ENCODE assay signal across 19 cellular contexts in the genomic region with DNA sequence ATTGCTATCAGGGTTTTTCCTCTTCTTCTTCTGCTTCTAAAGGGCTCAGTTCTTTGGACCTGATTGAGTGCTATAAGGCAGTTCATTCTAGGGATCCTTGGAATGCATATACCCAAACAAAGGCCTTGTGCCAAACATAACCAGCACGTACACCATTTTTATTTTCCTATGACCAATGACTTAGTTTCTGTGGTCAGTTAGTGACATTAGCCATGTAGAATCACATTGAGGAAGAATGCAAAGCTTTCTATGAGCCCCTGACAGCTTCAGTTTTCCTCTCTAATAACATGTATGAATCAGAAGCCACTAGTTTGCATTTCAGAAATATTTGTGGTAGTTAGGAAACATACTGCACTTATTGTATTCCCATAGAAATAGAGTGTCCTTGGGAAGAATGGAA.
A peak's percentile ranks its signal among the peaks of the same experiment; 100 is the strongest.
DNase-seq lines count a peak whose midpoint lies in the region; ATAC-seq, FAIRE-seq and TF ChIP-seq lines count a peak whose summit lies in the region.
"Had no signal": no experiment of that assay in that cellular context is flagged by ENCODE, and none has a peak within 500 bp of the region (broad histone marks: within the 10 kb centered on the region; RNA-seq: fewer than 3 reads in every experiment).

No MANE protein-coding gene starts in this region.

- no peaks in the 10 kb centered on the region for H3K36me3 ChIP-seq in IMR-90 (ENCODE audit: control insufficient read depth, insufficient read depth, low read length)
- H3K36me3 ChIP-seq in bronchial epithelial cell (ENCODE audit: control insufficient read depth, insufficient read depth, low read length), result no peaks in the 10 kb centered on the region
- peaks cover 0 to 4% of the 10 kb centered on the region in 2 experiments for H3K36me3 ChIP-seq in mesenchymal stem cell (ENCODE audit: control insufficient read depth in 1 of 2, insufficient read depth in 2 of 2, low read depth in 1 of 2, low read length in 2 of 2)
- no peaks in the 10 kb centered on the region for H3K36me3 ChIP-seq in HepG2 (replicated peaks in 1 of 2; ENCODE audit: control insufficient read depth in 1 of 2, insufficient read depth in 2 of 2, low read length in 2 of 2)
- H3K36me3 ChIP-seq: BE2C, tibial nerve had no signal

- intact Hi-C loops in IMR-90 (cut with micrococcal nuclease) (no loop called here), Right ventricle myocardium inferior (cut with DNase I) (no loop called here), HepG2 (cut with micrococcal nuclease; ENCODE audit: unreplicated experiment) (no loop called here)

- H3K18ac ChIP-seq in IMR-90 (ENCODE audit: low read depth, low read length), result no peak overlapping the region
- no peak overlapping the region for H3K18ac ChIP-seq in mesenchymal stem cell (ENCODE audit: low read depth in 1 of 2, low read length in 2 of 2)

- H2BK120ac ChIP-seq in IMR-90 (ENCODE audit: low read depth, low read length) (no peak overlapping the region), mesenchymal stem cell (ENCODE audit: low read depth, low read length) (no peak overlapping the region)

- H4K5ac ChIP-seq in IMR-90 (ENCODE audit: low read depth, low read length), result no peak overlapping the region

- no peak for TF ChIP-seq EP300 in HepG2 (IDR thresholded peaks at IDR 0.05; ENCODE audit: low read depth in 2 of 2, low read length in 2 of 2)
- no peak for TF ChIP-seq EP300 in HepG2 (CRISPR knock-in tag; IDR thresholded peaks at IDR 0.05; ENCODE audit: borderline replicate concordance)

- H3K4ac ChIP-seq in IMR-90 (ENCODE audit: low read depth, low read length), result no peak overlapping the region
- no peak overlapping the region for H3K4ac ChIP-seq in mesenchymal stem cell (ENCODE audit: low read depth in 1 of 2, low read length in 2 of 2)

- H3K4me1 ChIP-seq in IMR-90 (ENCODE audit: control insufficient read depth, insufficient read depth, low read length), result peaks cover 4% of the 10 kb centered on the region
- peaks cover 2% of the 10 kb centered on the region for H3K4me1 ChIP-seq in mesenchymal stem cell (ENCODE audit: control insufficient read depth, insufficient read depth, low read depth, low read length)
- H3K4me1 ChIP-seq in HepG2 (ENCODE audit: insufficient read depth, low read length), result peaks cover 9% of the 10 kb centered on the region
- H3K4me1 ChIP-seq: BE2C, parathyroid adenoma, tibial nerve had no signal

- H3K23ac ChIP-seq in IMR-90 (ENCODE audit: low read depth, low read length), result no peak overlapping the region
- H3K23ac ChIP-seq in mesenchymal stem cell (ENCODE audit: low read length in 2 of 2), result no peak overlapping the region

- ATAC-seq in IMR-90 (ENCODE audit: low read depth) (peak; percentile 95), Right ventricle myocardium inferior (no peak), HepG2 (no peak), HG03520 (IDR thresholded peaks at IDR 0.05; ENCODE audit: unreplicated experiment) (no peak)

- H4K20me1 ChIP-seq in IMR-90 (ENCODE audit: insufficient read depth, low read length), result no peaks in the 10 kb centered on the region; the same call in 1 of the 2 replicates
- H4K20me1 ChIP-seq in HepG2 (ENCODE audit: insufficient read depth, low read length), result no peaks in the 10 kb centered on the region

- H4K8ac ChIP-seq in IMR-90 (ENCODE audit: low read depth in 2 of 2, low read length in 2 of 2), result no peak overlapping the region
- H4K8ac ChIP-seq in mesenchymal stem cell (ENCODE audit: low read length), result no peak overlapping the region

- no peak overlapping the region for H2BK12ac ChIP-seq in mesenchymal stem cell (ENCODE audit: low read length in 2 of 2)

- dilution Hi-C loops in IMR-90 (cut with HindIII; ENCODE audit: low sequenced_read_pairs, unreplicated experiment), result no loop called here

- DNase-seq in AG09319 (ENCODE audit: extremely low read depth, low read depth) (peak; percentile 63), IMR-90 (peak; percentile 84), bronchial epithelial cell (ENCODE audit: low read depth) (peak; percentile 38), mesenchymal stem cell (peak; percentile 88), Right ventricle myocardium inferior (ENCODE audit: missing footprints) (no peak), NCI-H2196 (lab: John Stamatoyannopoulos, UW; ENCODE audit: unreplicated experiment) (no peak), HepG2 (ENCODE audit: low spot score) (no peak)
- DNase-seq: activated naive CD4-positive, alpha-beta T cell; BE2C; KBM-7; midbrain; NCI-H1694 treated with DMSO at 0.1 percent for 48 hours; NCI-H774; SHP77 treated with DMSO at 0.1 percent for 48 hours had no signal

- H4K91ac ChIP-seq in IMR-90 (ENCODE audit: insufficient read depth, low read depth, low read length) (no peak overlapping the region), mesenchymal stem cell (ENCODE audit: low read length) (no peak overlapping the region)

- H3K79me1 ChIP-seq in IMR-90 (ENCODE audit: low read depth in 1 of 2, low read length in 2 of 2), result no peaks in the 10 kb centered on the region
- H3K79me1 ChIP-seq in mesenchymal stem cell (replicated peaks; ENCODE audit: low read length, poor library complexity, severe bottlenecking), result peaks cover 4% of the 10 kb centered on the region

- no peak overlapping the region for H2AFZ ChIP-seq in IMR-90 (replicated peaks; ENCODE audit: low read length, poor library complexity)
- H2AFZ ChIP-seq in mesenchymal stem cell (ENCODE audit: low read depth, low read length), result no peak overlapping the region
- no peak overlapping the region for H2AFZ ChIP-seq in HepG2 (ENCODE audit: low read length)
- H2AFZ ChIP-seq: parathyroid adenoma had no signal

- H3K27me3 ChIP-seq in IMR-90 (ENCODE audit: control insufficient read depth, insufficient read depth, low read length) (peaks cover 41% of the 10 kb centered on the region), bronchial epithelial cell (ENCODE audit: control insufficient read depth, insufficient read depth, low read length) (no peaks in the 10 kb centered on the region), mesenchymal stem cell (ENCODE audit: control insufficient read depth in 1 of 2, insufficient read depth in 1 of 2, low read length in 2 of 2) (no peaks in the 10 kb centered on the region), HepG2 (ENCODE audit: control insufficient read depth in 1 of 2, insufficient read depth in 2 of 2, low read length in 2 of 2) (no peaks in the 10 kb centered on the region)
- H3K27me3 ChIP-seq: BE2C, tibial nerve had no signal

- H3K9me3 ChIP-seq in IMR-90 (ENCODE audit: control insufficient read depth, insufficient read depth, low read length), result peaks cover 2% of the 10 kb centered on the region; the same call in 1 of the 2 replicates
- no peaks in the 10 kb centered on the region for H3K9me3 ChIP-seq in mesenchymal stem cell (ENCODE audit: control insufficient read depth, low read length)
- H3K9me3 ChIP-seq in HepG2 (ENCODE audit: low read length), result no peaks in the 10 kb centered on the region
- H3K9me3 ChIP-seq: BE2C, tibial nerve had no signal

- H3K9ac ChIP-seq in IMR-90 (ENCODE audit: low read depth, low read length) (no peak overlapping the region), mesenchymal stem cell (ENCODE audit: low read length) (no peak overlapping the region), HepG2 (ENCODE audit: insufficient read depth, low read depth, low read length) (no peak overlapping the region)
- H3K9ac ChIP-seq: parathyroid adenoma had no signal

- TF ChIP-seq CTCF in AG09319 (IDR thresholded peaks at IDR 0.05; ENCODE audit: low read depth, low read length) (no peak), IMR-90 (conservative IDR thresholded peaks at IDR 0.05; ENCODE audit: low read depth, low read length) (no peak), bronchial epithelial cell (IDR thresholded peaks at IDR 0.05; ENCODE audit: insufficient read depth, low read length, severe bottlenecking) (no peak), HepG2 (CRISPR knock-in tag; IDR thresholded peaks at IDR 0.05) (no peak)

- FAIRE-seq in bronchial epithelial cell (lab: Jason Lieb, UNC) (no peak), HepG2 (lab: Jason Lieb, UNC) (no peak)
- FAIRE-seq: GM12891, TTC549 had no signal

- H2BK5ac ChIP-seq in IMR-90 (ENCODE audit: low read depth, low read length, poor library complexity, severe bottlenecking) (no peak overlapping the region), mesenchymal stem cell (ENCODE audit: low read depth, low read length, poor library complexity, severe bottlenecking) (no peak overlapping the region)

- H3K27ac ChIP-seq in IMR-90 (ENCODE audit: insufficient read depth, low read length), result no peak overlapping the region
- peak overlapping the region; percentile 43 for H3K27ac ChIP-seq in mesenchymal stem cell (ENCODE audit: low read length, poor library complexity, severe bottlenecking)
- H3K27ac ChIP-seq in HepG2 (ENCODE audit: extremely low read length, insufficient read depth, low read length), result no peak overlapping the region
- H3K27ac ChIP-seq: parathyroid adenoma, tibial nerve had no signal

- TF ChIP-seq RAD21 in IMR-90 (IDR thresholded peaks at IDR 0.05; ENCODE audit: low read length) (no peak), HepG2 (CRISPR knock-in tag; IDR thresholded peaks at IDR 0.05) (no peak)

- CTCF ChIA-PET in IMR-90 (lab: Yijun Ruan, JAX) (interaction anchor here (0.7 to 1.3 kb wide), 2 partner anchors 166 to 519 kb away, joined by 3 to 4 read pairs; no protein-coding TSS in a partner anchor), HepG2 (lab: Yijun Ruan, JAX; ENCODE audit: low intra/inter-chr PET ratio, low total read pairs) (no interaction called here)

- H3K9me1 ChIP-seq in IMR-90 (ENCODE audit: insufficient read depth, low read length), result no peaks in the 10 kb centered on the region; the same call in 1 of the 2 replicates

- H2BK20ac ChIP-seq in IMR-90 (ENCODE audit: low read depth, low read length), result no peak overlapping the region

- no peak overlapping the region for H2BK15ac ChIP-seq in IMR-90 (ENCODE audit: low read depth, low read length)
- no peak overlapping the region for H2BK15ac ChIP-seq in mesenchymal stem cell (ENCODE audit: low read depth, poor library complexity, severe bottlenecking)

- no peak overlapping the region for H2AK9ac ChIP-seq in IMR-90 (replicated peaks; ENCODE audit: low read depth, low read length, poor library complexity)

- H3K4me2 ChIP-seq in IMR-90 (ENCODE audit: low read depth, low read length), result peak overlapping the region; percentile 40; the same call in 1 of the 2 replicates
- no peak overlapping the region for H3K4me2 ChIP-seq in mesenchymal stem cell (ENCODE audit: low read length, poor library complexity, severe bottlenecking)
- H3K4me2 ChIP-seq in HepG2 (ENCODE audit: low read depth, low read length), result no peak overlapping the region

- BruUV-seq in IMR-90 (replicated peaks; lab: Mats Ljungman, UMichigan) (no TSS peak), HepG2 (replicated peaks; lab: Mats Ljungman, UMichigan) (no TSS peak)

- no peak for TF ChIP-seq POLR2A in IMR-90 (IDR thresholded peaks at IDR 0.05; ENCODE audit: low read depth, low read length)
- no peak for TF ChIP-seq POLR2A in HepG2 (IDR thresholded peaks at IDR 0.05; ENCODE audit: insufficient read depth in 1 of 2, low read depth in 2 of 2, low read length in 2 of 2)

- no CpG with 5 or more reads among the region's 1 CpG for WGBS in IMR-90 (ENCODE audit: extremely low coverage in 2 of 2, insufficient read length in 1 of 2), 2 experiments
- 0% methylated on average over 1 of the region's 1 CpG for WGBS in mesenchymal stem cell
- 96% methylated on average over 1 of the region's 1 CpG for WGBS in HepG2 (ENCODE audit: low lambda C conversion rate)

- H3K14ac ChIP-seq in IMR-90 (replicated peaks; ENCODE audit: low read depth, low read length) (no peak overlapping the region), mesenchymal stem cell (ENCODE audit: low read length in 2 of 2) (no peak overlapping the region)

- in situ Hi-C loops in IMR-90 (cut with MboI; ENCODE audit: low sequenced_read_pairs) (loop anchor here (25.0 kb wide), 1 partner anchor 1333 kb away; no protein-coding TSS in a partner anchor), HepG2 (cut with HindIII; ENCODE audit: extremely low pct_ligation_motif_present, low pct_unique_long_range_greater_than_20kb) (loop anchor here (25.0 kb wide), 1 partner anchor 383 kb away; no protein-coding TSS in a partner anchor)

- H3K4me3 ChIP-seq in IMR-90 (ENCODE audit: insufficient read depth, low read depth, low read length) (no peak overlapping the region), bronchial epithelial cell (ENCODE audit: low read depth, low read length) (no peak overlapping the region), mesenchymal stem cell (ENCODE audit: insufficient read depth in 1 of 2, low read depth in 1 of 2, low read length in 2 of 2) (no peak overlapping the region), HepG2 (replicated peaks in 1 of 3; ENCODE audit: insufficient read depth in 1 of 3, low read depth in 2 of 3, low read length in 3 of 3) (no peak overlapping the region)
- H3K4me3 ChIP-seq: tibial nerve had no signal

- POLR2A ChIA-PET in IMR-90 (lab: Charles Lee; ENCODE audit: unreplicated experiment), result no interaction called here
- POLR2A ChIA-PET in HepG2 (lab: Yijun Ruan, JAX), result no interaction called here

- no peaks in the 10 kb centered on the region for H3K79me2 ChIP-seq in HepG2 (ENCODE audit: insufficient read depth, low read length)
- H3K79me2 ChIP-seq: parathyroid adenoma had no signal

- no peak overlapping the region for H3K56ac ChIP-seq in IMR-90 (ENCODE audit: extremely low read depth, insufficient read depth, low read length)

- H2AK5ac ChIP-seq in IMR-90 (ENCODE audit: low read depth, low read length), result no peak overlapping the region
- H2AK5ac ChIP-seq in mesenchymal stem cell (ENCODE audit: low read length, severe bottlenecking), result no peak overlapping the region

Comparison
In these comparisons a context has a peak if more than half of its experiments do, and no peak if none do; other contexts are left out.
1. DNase-seq: peak in AG09319 (single experiment), IMR-90 (single experiment), bronchial epithelial cell (single experiment) and mesenchymal stem cell (single experiment); none in Right ventricle myocardium inferior (single experiment), NCI-H2196 (single experiment) and HepG2 (single experiment).